ENCODE assay signal across 7 cellular contexts in genomic region chrX:122221820-122222219, GRCh38.
A peak's percentile ranks its signal among the peaks of the same experiment; 100 is the strongest.
DNase-seq lines count a peak whose midpoint lies in the region; FAIRE-seq and TF ChIP-seq lines count a peak whose summit lies in the region.
"Not testable (repeated sequence)": the region's sequence is repeated elsewhere in the genome, so short reads cannot be mapped to it uniquely, and the experiment has no call there.

No MANE protein-coding gene starts in this region.

- not testable (repeated sequence) for TF ChIP-seq RAD21 in H1 (IDR thresholded peaks at IDR 0.05 in 1 of 2, conservative IDR thresholded peaks at IDR 0.05 in 1 of 2; ENCODE audit: low read depth in 2 of 2, low read length in 2 of 2)

- not testable (repeated sequence) for H3K23me2 ChIP-seq in H1 (ENCODE audit: low read depth, low read length)

- H2BK12ac ChIP-seq in H1 (ENCODE audit: low read depth, low read length); neuronal stem cell (ENCODE audit: low read length): not testable (repeated sequence)

- not testable (repeated sequence) for H4K5ac ChIP-seq in H1 (ENCODE audit: insufficient read length, low read depth, low read length)

- not testable (repeated sequence) for H3K27me3 ChIP-seq in H7 (ENCODE audit: control insufficient read depth, insufficient read depth, low read length); HUES6 (ENCODE audit: control insufficient read depth, insufficient read depth, low read length); H1 (replicated peaks in 1 of 4; ENCODE audit: control insufficient read depth in 3 of 4, extremely low read depth in 1 of 4, insufficient read depth in 3 of 4, low read length in 3 of 4); iPS DF 6.9 (ENCODE audit: control insufficient read depth, insufficient read depth, low read length); iPS-20b (ENCODE audit: insufficient read depth, low read length); neuronal stem cell (ENCODE audit: control insufficient read depth in 3 of 3, insufficient read depth in 3 of 3, low read depth in 1 of 3, low read length in 3 of 3)

- H2BK120ac ChIP-seq in H1 (replicated peaks; ENCODE audit: low read depth, low read length); neuronal stem cell (ENCODE audit: low read depth, low read length): not testable (repeated sequence)

- H3K14ac ChIP-seq in H1 (ENCODE audit: insufficient read length); neuronal stem cell (ENCODE audit: low read length): not testable (repeated sequence)

- not testable (repeated sequence) for H2BK20ac ChIP-seq in H1 (ENCODE audit: low read length)

- FAIRE-seq in H1 (lab: Jason Lieb, UNC), result peak; percentile 19

- not testable (repeated sequence) for H3K4ac ChIP-seq in H1 (replicated peaks; ENCODE audit: insufficient read length, low read depth, low read length); neuronal stem cell (ENCODE audit: low read length)

- not testable (repeated sequence) for H3K36me3 ChIP-seq in H7 (replicated peaks; ENCODE audit: control insufficient read depth, insufficient read depth, low read length); iPS DF 6.9 (ENCODE audit: control insufficient read depth, insufficient read depth, low read length); neuronal stem cell (replicated peaks in 1 of 2; ENCODE audit: control insufficient read depth in 2 of 2, insufficient read depth in 2 of 2, low read length in 2 of 2)
- H3K36me3 ChIP-seq in HUES6 (ENCODE audit: control insufficient read depth, insufficient read depth, low read length) (peaks cover 28% of the 10 kb centered on the region), H1 (ENCODE audit: control insufficient read depth in 2 of 4, insufficient read depth in 4 of 4, low read length in 3 of 4) (peaks cover 0 to 14% (median 6%) of the 10 kb centered on the region in 4 experiments; a peak in 3 of 8 replicates), iPS-20b (ENCODE audit: insufficient read depth, low read depth, low read length) (peaks cover 13% of the 10 kb centered on the region; the same call in 1 of the 2 replicates)

- WGBS in H1 (ENCODE audit: extremely low coverage in 1 of 2, insufficient coverage in 1 of 2, insufficient read length in 1 of 2, insufficient replicate concordance in 2 of 2, low coverage in 1 of 2, low lambda C conversion rate in 2 of 2, missing lambda C conversion rate in 1 of 2), 2 experiments, result 0% methylated on average over 4 of the region's 4 CpGs; no CpG with 5 or more reads in 1 of the 2 experiments
- no CpG with 5 or more reads among the region's 4 CpGs for WGBS in iPS DF 6.9 (ENCODE audit: insufficient coverage, insufficient read length)
- no CpG with 5 or more reads among the region's 4 CpGs for WGBS in neuronal stem cell (ENCODE audit: extremely low coverage in 2 of 2, insufficient read length in 2 of 2, insufficient replicate concordance in 1 of 2), 2 donors

- H3K4me3 ChIP-seq in H7 (ENCODE audit: insufficient read depth, low read depth, low read length) (0 out of 2 replicates have a peak overlapping the region, but pooled peaks have one; percentile 2), HUES6 (ENCODE audit: low read depth, low read length) (peak overlapping the region; percentile 84), H1 (ENCODE audit: extremely low read depth in 1 of 4, insufficient read depth in 2 of 4, low read depth in 3 of 4, low read length in 4 of 4) (peak overlapping the region in 2 of 4 experiments; percentile 62 to 64; a peak in 3 of 8 replicates), iPS-20b (ENCODE audit: low read length) (peak overlapping the region; percentile 64; the same call in 1 of the 2 replicates)
- H3K4me3 ChIP-seq in iPS DF 6.9 (ENCODE audit: low read length); neuronal stem cell (ENCODE audit: low read length in 2 of 2): not testable (repeated sequence)

- POLR2A ChIA-PET in H1 (lab: Charles Lee; ENCODE audit: partially characterized antibody), result interaction anchor here (0.6 to 3.4 kb wide), 7 partner anchors 9 to 161 kb away, joined by 3 to 18 read pairs (median 9); no protein-coding TSS in a partner anchor

- not testable (repeated sequence) for H3K18ac ChIP-seq in H1 (ENCODE audit: extremely low read depth, low read length); neuronal stem cell (ENCODE audit: low read length)

- H3K4me1 ChIP-seq in HUES6 (ENCODE audit: control insufficient read depth, insufficient read depth, low read length), result peaks cover 25% of the 10 kb centered on the region
- H3K4me1 ChIP-seq in H1 (replicated peaks in 1 of 4; ENCODE audit: control insufficient read depth in 3 of 4, insufficient read depth in 4 of 4, low read length in 3 of 4), result peaks cover 0 to 14% (median 5%) of the 10 kb centered on the region in 4 experiments
- not testable (repeated sequence) for H3K4me1 ChIP-seq in iPS DF 6.9 (ENCODE audit: control insufficient read depth, insufficient read depth, low read length); neuronal stem cell (ENCODE audit: control insufficient read depth in 2 of 2, insufficient read depth in 1 of 2, low read depth in 1 of 2, low read length in 2 of 2)
- peaks cover 11% of the 10 kb centered on the region; the same call in 1 of the 2 replicates for H3K4me1 ChIP-seq in iPS-20b (ENCODE audit: insufficient read depth, low read length)

- not testable (repeated sequence) for TF ChIP-seq EP300 in H1 (IDR thresholded peaks at IDR 0.05; ENCODE audit: borderline replicate concordance in 1 of 2, low read depth in 2 of 2, low read length in 2 of 2)

- H3K27ac ChIP-seq in HUES6 (ENCODE audit: low read depth, low read length) (peak overlapping the region; percentile 94), H1 (ENCODE audit: low read depth, low read length) (peak overlapping the region; percentile 67; the same call in 1 of the 2 replicates), iPS DF 6.9 (ENCODE audit: low read length) (peak overlapping the region; percentile 90), iPS-20b (ENCODE audit: low read length) (peak overlapping the region; percentile 40), neuronal stem cell (replicated peaks; ENCODE audit: low read length) (peak overlapping the region; percentile 88)

- H3K79me1 ChIP-seq in H1 (ENCODE audit: low read depth, low read length); neuronal stem cell (ENCODE audit: low read depth, low read length): not testable (repeated sequence)

- peak overlapping the region; percentile 96; the same call in 1 of the 2 replicates for H2BK5ac ChIP-seq in H1 (ENCODE audit: low read depth, low read length)
- H2BK5ac ChIP-seq in neuronal stem cell (ENCODE audit: low read length), result not testable (repeated sequence)

- H3K23ac ChIP-seq in H1 (ENCODE audit: insufficient read length); neuronal stem cell (ENCODE audit: low read depth, low read length, poor library complexity): not testable (repeated sequence)

- not testable (repeated sequence) for H2AK5ac ChIP-seq in H1 (ENCODE audit: low read depth, low read length); neuronal stem cell (ENCODE audit: low read depth, low read length)

- DNase-seq in ELF-1 (ENCODE audit: low read depth, low spot score), result peak; percentile 50
- DNase-seq in H7; H1 (ENCODE audit: low read depth in 1 of 2, low spot score in 2 of 2); iPS DF 6.9 (ENCODE audit: low read depth, low spot score); neuronal stem cell (ENCODE audit: low spot score): not testable (repeated sequence)

- TF ChIP-seq CTCF in H1 (IDR thresholded peaks at IDR 0.05; ENCODE audit: control extremely low read depth in 1 of 3, insufficient read depth in 1 of 3, low read depth in 1 of 3, low read length in 3 of 3), result not testable (repeated sequence)

- CTCF ChIA-PET in H1 (lab: Charles Lee; ENCODE audit: partially characterized antibody), result not testable (repeated sequence)

- not testable (repeated sequence) for H4K8ac ChIP-seq in H1 (ENCODE audit: extremely low read depth, insufficient read depth, low read length); neuronal stem cell (ENCODE audit: low read depth, low read length)

- H3K9ac ChIP-seq in HUES6 (ENCODE audit: low read length) (peak overlapping the region; percentile 93), iPS-20b (ENCODE audit: low read depth, low read length) (peak overlapping the region; percentile 67)
- H3K9ac ChIP-seq in H1 (replicated peaks in 1 of 4; ENCODE audit: extremely low read depth in 1 of 4, low read depth in 3 of 4, low read length in 3 of 4); neuronal stem cell (ENCODE audit: low read depth, low read length, poor library complexity): not testable (repeated sequence)

- H3K4me2 ChIP-seq in H1 (ENCODE audit: insufficient read depth in 1 of 2, low read depth in 2 of 2, low read length in 2 of 2) (peak overlapping the region; percentile 65 to 94), neuronal stem cell (ENCODE audit: insufficient read depth, low read length, poor library complexity, severe bottlenecking) (peak overlapping the region; percentile 25)

- H2BK15ac ChIP-seq in H1 (ENCODE audit: low read length); neuronal stem cell (ENCODE audit: low read length): not testable (repeated sequence)

- H4K91ac ChIP-seq in H1 (replicated peaks; ENCODE audit: insufficient read length, low read length), result peak overlapping the region; percentile 95
- not testable (repeated sequence) for H4K91ac ChIP-seq in neuronal stem cell (ENCODE audit: low read depth, low read length, poor library complexity)

- H3K9me3 ChIP-seq in HUES6 (ENCODE audit: control insufficient read depth, insufficient read depth, low read depth, low read length); H1 (ENCODE audit: insufficient read depth in 2 of 2, low read depth in 1 of 2, low read length in 1 of 2); iPS DF 6.9 (ENCODE audit: control insufficient read depth, insufficient read depth, low read length); iPS-20b (ENCODE audit: insufficient read depth, low read depth, low read length); neuronal stem cell (replicated peaks in 1 of 2; ENCODE audit: control insufficient read depth in 2 of 2, insufficient read depth in 1 of 2, low read depth in 1 of 2, low read length in 2 of 2): not testable (repeated sequence)

- H4K20me1 ChIP-seq in H1 (replicated peaks in 1 of 2; ENCODE audit: control insufficient read depth in 1 of 2, insufficient read depth in 2 of 2, low read length in 2 of 2), result not testable (repeated sequence)

- H3K79me2 ChIP-seq in H1 (ENCODE audit: control insufficient read depth in 1 of 2, insufficient read depth in 2 of 2, low read length in 2 of 2), result peaks cover 0 to 37% of the 10 kb centered on the region in 2 experiments; a peak in 2 of 4 replicates

- H3K56ac ChIP-seq in H1 (replicated peaks; ENCODE audit: insufficient read length, low read depth, low read length), result not testable (repeated sequence)

- H2AFZ ChIP-seq in H1 (ENCODE audit: low read length); neuronal stem cell (ENCODE audit: low read length): not testable (repeated sequence)

- peak in 1 of 2 experiments; percentile 48; a peak in 1 of 3 replicates for TF ChIP-seq POLR2A in H1 (IDR thresholded peaks at IDR 0.05; ENCODE audit: control extremely low read depth in 1 of 2, low read depth in 2 of 2, low read length in 2 of 2)

Comparison
In these comparisons a context has a peak if more than half of its experiments do, and no peak if none do; other contexts are left out.
1. H3K27ac ChIP-seq: peak in every context shown above with its lines; median percentile 94 in HUES6; 90 in iPS DF 6.9; 88 in neuronal stem cell; 67 in H1; 40 in iPS-20b.